9 cellular contexts compared by ENCODE assay signal in genomic region chr12:120536064-120536791, GRCh38. TPM values are rescaled to one million over a fixed set of nuclear protein-coding genes. Genes with fewer than 3 reads are reported as not detected.
DNase-seq lines count a peak whose midpoint lies in the region; ATAC-seq and TF ChIP-seq lines count a peak whose summit lies in the region.
"Had no signal": no experiment of that assay in that cellular context is flagged by ENCODE, and none has a peak within 500 bp of the region (broad histone marks: within the 10 kb centered on the region; RNA-seq: fewer than 3 reads in every experiment).

No MANE protein-coding gene starts in this region.

- H3K4me1 ChIP-seq in liver (ENCODE audit: control insufficient read depth in 4 of 4, insufficient read depth in 4 of 4, low read length in 3 of 4) (peaks cover 15 to 55% (median 48%) of the 10 kb centered on the region in 4 donors), thymus (ENCODE audit: control insufficient read depth, insufficient read depth, low read length) (peaks cover 26% of the 10 kb centered on the region)

- CTCF ChIA-PET in activated CD8-positive, alpha-beta memory T cell treated with anti-CD3 and anti-CD28 coated beads, Interleukin-2, amount 10 ng/mL, durations not matched to agents 7 days and 5 days (lab: Charles Lee): interaction anchor here (0.8 to 1.8 kb wide), 2 partner anchors 7 to 219 kb away, joined by 3 to 5 read pairs; no protein-coding TSS in a partner anchor

- peak overlapping the region; percentile 84 for H3K27ac Mint-ChIP-seq in activated CD8-positive, alpha-beta memory T cell treated with anti-CD3 and anti-CD28 coated beads, Interleukin-2, amount 10 ng/mL, durations not matched to agents 7 days and 5 days
- peak overlapping the region; percentile 77 for H3K27ac Mint-ChIP-seq in activated naive CD8-positive, alpha-beta T cell treated with anti-CD3 and anti-CD28 coated beads for 36 hours

- peaks cover 0 to 3% (median 0%) of the 10 kb centered on the region in 4 donors for H3K36me3 ChIP-seq in liver (ENCODE audit: control insufficient read depth in 4 of 4, insufficient read depth in 3 of 4, low read depth in 1 of 4, low read length in 3 of 4)
- H3K36me3 ChIP-seq in thymus (ENCODE audit: control insufficient read depth, insufficient read depth): peaks cover 11% of the 10 kb centered on the region

- H3K27me3 Mint-ChIP-seq in activated CD8-positive, alpha-beta memory T cell treated with anti-CD3 and anti-CD28 coated beads, Interleukin-2, amount 10 ng/mL, durations not matched to agents 7 days and 5 days: no peaks in the 10 kb centered on the region
- no peaks in the 10 kb centered on the region for H3K27me3 Mint-ChIP-seq in activated naive CD8-positive, alpha-beta T cell treated with anti-CD3 and anti-CD28 coated beads for 36 hours

- H3K27me3 ChIP-seq in liver (ENCODE audit: control insufficient read depth in 4 of 4, insufficient read depth in 4 of 4, low read length in 3 of 4) (no peaks in the 10 kb centered on the region), thymus (ENCODE audit: control insufficient read depth, insufficient read depth) (no peaks in the 10 kb centered on the region)

- peak overlapping the region; percentile 90 to 99 (median 93) for H3K4me3 ChIP-seq in liver (ENCODE audit: low read depth in 1 of 3, low read length in 3 of 3)
- peak overlapping the region; percentile 91 for H3K4me3 ChIP-seq in thymus (ENCODE audit: low read length)

- no peaks in the 10 kb centered on the region for H3K9me3 ChIP-seq in liver (ENCODE audit: control insufficient read depth in 4 of 4, low read length in 3 of 4)
- no peaks in the 10 kb centered on the region for H3K9me3 ChIP-seq in thymus (ENCODE audit: control insufficient read depth)

- H3K27ac ChIP-seq in liver (ENCODE audit: low read depth in 1 of 2, low read length in 2 of 2) (peak overlapping the region; percentile 11 to 48), thymus (ENCODE audit: low read depth) (peak overlapping the region; percentile 25)

- peak overlapping the region; percentile 68 to 94 for H3K9ac ChIP-seq in liver (ENCODE audit: low read depth in 1 of 2, low read length in 2 of 2)

- H3K36me3 Mint-ChIP-seq in activated CD8-positive, alpha-beta memory T cell treated with anti-CD3 and anti-CD28 coated beads, Interleukin-2, amount 10 ng/mL, durations not matched to agents 7 days and 5 days: peaks cover 32% of the 10 kb centered on the region
- peaks cover 40% of the 10 kb centered on the region for H3K36me3 Mint-ChIP-seq in activated naive CD8-positive, alpha-beta T cell treated with anti-CD3 and anti-CD28 coated beads for 36 hours

- WGBS in liver: 42% methylated on average over 13 of the region's 13 CpGs
- WGBS in thymus: 75% methylated on average over 13 of the region's 13 CpGs

- no peaks in the 10 kb centered on the region for H3K9me3 Mint-ChIP-seq in activated CD8-positive, alpha-beta memory T cell treated with anti-CD3 and anti-CD28 coated beads, Interleukin-2, amount 10 ng/mL, durations not matched to agents 7 days and 5 days (ENCODE audit: low read depth)
- no peaks in the 10 kb centered on the region for H3K9me3 Mint-ChIP-seq in activated naive CD8-positive, alpha-beta T cell treated with anti-CD3 and anti-CD28 coated beads for 36 hours

- peak overlapping the region; percentile 97 for H3K4me3 Mint-ChIP-seq in activated CD8-positive, alpha-beta memory T cell treated with anti-CD3 and anti-CD28 coated beads, Interleukin-2, amount 10 ng/mL, durations not matched to agents 7 days and 5 days
- peak overlapping the region; percentile 91 for H3K4me3 Mint-ChIP-seq in activated naive CD8-positive, alpha-beta T cell treated with anti-CD3 and anti-CD28 coated beads for 36 hours

- ATAC-seq in activated CD8-positive, alpha-beta memory T cell treated with anti-CD3 and anti-CD28 coated beads, Interleukin-2, amount 10 ng/mL, durations not matched to agents 7 days and 5 days: peak; percentile 20
- ATAC-seq in GM18907 (IDR thresholded peaks at IDR 0.05; ENCODE audit: unreplicated experiment) (no peak), GM18870 (IDR thresholded peaks at IDR 0.05; ENCODE audit: unreplicated experiment) (no peak)

- TF ChIP-seq CTCF in liver (IDR thresholded peaks at IDR 0.05; ENCODE audit: low read depth, low read length, missing input control): no peak

- peak; percentile 65 for DNase-seq in activated CD8-positive, alpha-beta memory T cell treated with anti-CD3 and anti-CD28 coated beads, Interleukin-2, amount 10 ng/mL, durations not matched to agents 7 days and 5 days
- no peak for DNase-seq in activated CD8-positive, alpha-beta memory T cell treated with anti-CD3 and anti-CD28 coated beads, Interleukin-2, amount 50 U/mL, for 48 hours
- peak; percentile 21 for DNase-seq in activated naive CD8-positive, alpha-beta T cell treated with anti-CD3 and anti-CD28 coated beads for 36 hours
- DNase-seq in NCI-H524 (lab: John Stamatoyannopoulos, UW): no peak
- DNase-seq: COR-L47 had no signal

- TF ChIP-seq RAD21 in liver (IDR thresholded peaks at IDR 0.05): no peak

- H3K4me1 Mint-ChIP-seq in activated CD8-positive, alpha-beta memory T cell treated with anti-CD3 and anti-CD28 coated beads, Interleukin-2, amount 10 ng/mL, durations not matched to agents 7 days and 5 days: peaks cover 59% of the 10 kb centered on the region
- peaks cover 48% of the 10 kb centered on the region for H3K4me1 Mint-ChIP-seq in activated naive CD8-positive, alpha-beta T cell treated with anti-CD3 and anti-CD28 coated beads for 36 hours

TF ChIP-seq in liver, 16 proteins besides CTCF, POLR2A, EP300 and RAD21:
- TF ChIP-seq JUND (IDR thresholded peaks at IDR 0.05): no peak
- TF ChIP-seq REST (IDR thresholded peaks at IDR 0.05): no peak

RNA-seq across cellular contexts. Expression of gene RNF10, which starts 2.1 kb away (rescaled TPM):
- total RNA-seq in activated CD8-positive, alpha-beta memory T cell treated with anti-CD3 and anti-CD28 coated beads, Interleukin-2, amount 10 ng/mL, durations not matched to agents 7 days and 5 days: 100 to 1,000 TPM; 209 to 217 TPM
- 100 to 1,000 TPM; 142 to 164 TPM for total RNA-seq in activated naive CD8-positive, alpha-beta T cell treated with anti-CD3 and anti-CD28 coated beads for 36 hours
- total RNA-seq in liver: 100 to 1,000 TPM; 102 to 157 TPM
- 10 to 100 TPM; 48.0 to 49.6 TPM for polyA plus RNA-seq in liver
- polyA plus RNA-seq in thymus: 165 TPM

RNA-seq across cellular contexts. Expression of gene COQ5, which starts 7.3 kb away (rescaled TPM):
- total RNA-seq in activated CD8-positive, alpha-beta memory T cell treated with anti-CD3 and anti-CD28 coated beads, Interleukin-2, amount 10 ng/mL, durations not matched to agents 7 days and 5 days: 10 to 100 TPM; 26.4 to 34.0 TPM
- total RNA-seq in activated naive CD8-positive, alpha-beta T cell treated with anti-CD3 and anti-CD28 coated beads for 36 hours: 10 to 100 TPM; 35.0 to 35.6 TPM
- total RNA-seq in liver: 10 to 100 TPM; 25.0 to 29.9 TPM
- polyA plus RNA-seq in liver: 10 to 100 TPM; 31.4 to 33.6 TPM
- polyA plus RNA-seq in thymus: 47.5 TPM

RNA-seq across cellular contexts. Expression of gene DYNLL1, which starts 40.3 kb away (rescaled TPM):
- 100 to 1,000 TPM; 190 to 264 TPM for total RNA-seq in activated CD8-positive, alpha-beta memory T cell treated with anti-CD3 and anti-CD28 coated beads, Interleukin-2, amount 10 ng/mL, durations not matched to agents 7 days and 5 days
- total RNA-seq in activated naive CD8-positive, alpha-beta T cell treated with anti-CD3 and anti-CD28 coated beads for 36 hours: 100 to 1,000 TPM; 214 to 226 TPM
- total RNA-seq in liver: 100 to 1,000 TPM; 101 to 143 TPM
- 100 to 1,000 TPM; 224 to 275 TPM for polyA plus RNA-seq in liver
- 410 TPM for polyA plus RNA-seq in thymus

RNA-seq across cellular contexts. Expression of gene POP5, which starts 45.0 kb away (rescaled TPM):
- total RNA-seq in activated CD8-positive, alpha-beta memory T cell treated with anti-CD3 and anti-CD28 coated beads, Interleukin-2, amount 10 ng/mL, durations not matched to agents 7 days and 5 days: 10 to 100 TPM; 63.1 to 65.1 TPM
- 10 to 100 TPM; 60.0 to 61.9 TPM for total RNA-seq in activated naive CD8-positive, alpha-beta T cell treated with anti-CD3 and anti-CD28 coated beads for 36 hours
- total RNA-seq in liver: 10 to 100 TPM; 20.0 to 20.7 TPM
- polyA plus RNA-seq in liver: 10 to 100 TPM; 27.3 to 37.1 TPM
- 95.1 TPM for polyA plus RNA-seq in thymus

Comparison
In these comparisons a context has a peak if more than half of its experiments do, and no peak if none do; other contexts are left out.
1. DNase-seq: peak in activated CD8-positive, alpha-beta memory T cell treated with anti-CD3 and anti-CD28 coated beads, Interleukin-2, amount 10 ng/mL, durations not matched to agents 7 days and 5 days (single experiment) and activated naive CD8-positive, alpha-beta T cell treated with anti-CD3 and anti-CD28 coated beads for 36 hours (single experiment); none in activated CD8-positive, alpha-beta memory T cell treated with anti-CD3 and anti-CD28 coated beads, Interleukin-2, amount 50 U/mL, for 48 hours (single experiment) and NCI-H524 (0 of 2).